In the genomic region with DNA sequence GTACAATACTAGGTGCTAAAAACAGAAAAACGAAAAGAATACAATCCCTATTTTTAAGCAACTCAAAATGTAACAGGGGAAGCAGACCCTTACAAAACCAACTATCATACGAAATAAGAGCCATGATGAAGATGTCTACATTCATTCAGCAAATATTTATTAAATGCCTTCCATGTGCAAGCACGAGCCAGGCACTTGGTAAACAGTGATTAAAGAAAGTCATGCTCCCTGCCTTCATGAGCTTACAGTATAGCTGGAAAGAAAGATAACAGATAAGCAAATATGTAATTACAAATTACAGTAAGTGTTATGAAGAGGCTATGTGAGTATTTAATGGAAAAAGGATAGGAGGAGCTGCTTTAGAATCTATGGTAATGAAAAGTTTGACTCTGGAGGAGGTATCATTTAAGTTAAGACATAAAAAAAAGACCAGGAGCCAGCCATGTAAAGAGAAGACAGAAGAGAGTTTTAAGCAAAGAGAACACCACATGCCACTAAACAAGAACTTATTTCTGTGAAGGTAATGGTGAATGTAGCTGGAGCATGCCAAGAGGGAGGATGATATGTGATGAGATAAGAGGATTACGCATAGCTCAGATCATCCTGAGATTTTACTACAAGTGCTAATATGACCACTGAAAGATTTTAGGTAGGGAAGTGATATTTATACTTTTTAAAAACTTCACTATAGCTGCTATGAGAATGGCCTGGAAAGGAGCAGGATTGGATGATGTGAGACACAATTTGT, we compare ENCODE assay signal across 19 cellular contexts. TPM values are rescaled to one million over a fixed set of nuclear protein-coding genes. Genes with fewer than 3 reads are reported as not detected.
DNase-seq lines count a peak whose midpoint lies in the region; ATAC-seq and TF ChIP-seq lines count a peak whose summit lies in the region.
"Had no signal": no experiment of that assay in that cellular context is flagged by ENCODE, and none has a peak within 500 bp of the region (broad histone marks: within the 10 kb centered on the region; RNA-seq: fewer than 3 reads in every experiment).

No MANE protein-coding gene starts in this region.

- H3K27me3 Mint-ChIP-seq in CD4-positive, CD25-positive, alpha-beta regulatory T cell: no peaks in the 10 kb centered on the region
- H3K27me3 Mint-ChIP-seq: IgD-negative memory B cell had no signal

- no peak overlapping the region for H3K18ac ChIP-seq in mesenchymal stem cell (ENCODE audit: low read depth in 1 of 2, low read length in 2 of 2)

- H2AK5ac ChIP-seq in mesenchymal stem cell (ENCODE audit: low read length, severe bottlenecking): no peak overlapping the region

- no peak overlapping the region for H2AFZ ChIP-seq in mesenchymal stem cell (ENCODE audit: low read depth, low read length)

- H3K4me2 ChIP-seq in mesenchymal stem cell (ENCODE audit: low read length, poor library complexity, severe bottlenecking): no peak overlapping the region

- peak overlapping the region; percentile 47 for H3K9ac ChIP-seq in mesenchymal stem cell (ENCODE audit: low read length)

- no peak overlapping the region for H3K14ac ChIP-seq in mesenchymal stem cell (ENCODE audit: low read length in 2 of 2)

- H3K36me3 ChIP-seq in CD4-positive, CD25-positive, alpha-beta regulatory T cell (ENCODE audit: control insufficient read depth, insufficient read depth, low read length): peaks cover 51% of the 10 kb centered on the region
- peaks cover 16 to 70% of the 10 kb centered on the region in 2 experiments for H3K36me3 ChIP-seq in mesenchymal stem cell (ENCODE audit: control insufficient read depth in 1 of 2, insufficient read depth in 2 of 2, low read depth in 1 of 2, low read length in 2 of 2)

- no peak overlapping the region for H3K23ac ChIP-seq in mesenchymal stem cell (ENCODE audit: low read length in 2 of 2)

- ATAC-seq in CD4-positive, CD25-positive, alpha-beta regulatory T cell (ENCODE audit: low read depth in 2 of 2): no peak
- ATAC-seq in activated naive CD4-positive, alpha-beta T cell treated with anti-CD3 and anti-CD28 coated beads, Interleukin-2, amount 50 U/mL, for 72 hours: no peak

- no peak overlapping the region for H3K4me3 Mint-ChIP-seq in CD4-positive, CD25-positive, alpha-beta regulatory T cell
- H3K4me3 Mint-ChIP-seq: H9, IgD-negative memory B cell had no signal

- no peak for DNase-seq in CD4-positive, CD25-positive, alpha-beta regulatory T cell
- peak; percentile 53 for DNase-seq in D341Med (ENCODE audit: low spot score)
- no peak for DNase-seq in mesenchymal stem cell
- DNase-seq in activated naive CD4-positive, alpha-beta T cell treated with anti-CD3 and anti-CD28 coated beads, Interleukin-2, amount 50 U/mL, for 16 hours: no peak
- no peak for DNase-seq in lower leg skin (ENCODE audit: low spot score in 2 of 2)
- DNase-seq in activated naive CD4-positive, alpha-beta T cell treated with anti-CD3 and anti-CD28 coated beads, Interleukin-2, amount 50 U/mL, for 72 hours (ENCODE audit: low spot score in 2 of 2): no peak
- DNase-seq: ACHN, C1 segment of cervical spinal cord, DMS79 treated with DMSO at 0.1 percent for 48 hours, H9, Karpas-422, NCI-H1105, NCI-H1694, NCI-H510A, NCI-H748 treated with DMSO at 0.1 percent for 48 hours, OCI-M1, Right ventricle myocardium superior had no signal

- no peaks in the 10 kb centered on the region for H3K9me3 Mint-ChIP-seq in CD4-positive, CD25-positive, alpha-beta regulatory T cell
- H3K9me3 Mint-ChIP-seq in activated naive CD4-positive, alpha-beta T cell treated with anti-CD3 and anti-CD28 coated beads, Interleukin-2, amount 50 U/mL, for 72 hours: no peaks in the 10 kb centered on the region
- H3K9me3 Mint-ChIP-seq: H9, IgD-negative memory B cell had no signal

- no peaks in the 10 kb centered on the region for H3K4me1 ChIP-seq in CD4-positive, CD25-positive, alpha-beta regulatory T cell (ENCODE audit: control insufficient read depth, insufficient read depth, low read length, poor library complexity, severe bottlenecking)
- H3K4me1 ChIP-seq in mesenchymal stem cell (ENCODE audit: control insufficient read depth, insufficient read depth, low read depth, low read length): no peaks in the 10 kb centered on the region

- H4K8ac ChIP-seq in mesenchymal stem cell (ENCODE audit: low read length): no peak overlapping the region

- H3K36me3 Mint-ChIP-seq in CD4-positive, CD25-positive, alpha-beta regulatory T cell: peaks cover 16% of the 10 kb centered on the region
- peaks cover 0 to 6% of the 10 kb centered on the region in 2 donors for H3K36me3 Mint-ChIP-seq in activated naive CD4-positive, alpha-beta T cell treated with anti-CD3 and anti-CD28 coated beads, Interleukin-2, amount 50 U/mL, for 72 hours

- H3K27ac ChIP-seq in CD4-positive, CD25-positive, alpha-beta regulatory T cell (ENCODE audit: insufficient read depth, low read length, poor library complexity, severe bottlenecking): no peak overlapping the region
- peak overlapping the region; percentile 16 for H3K27ac ChIP-seq in VCaP
- H3K27ac ChIP-seq in mesenchymal stem cell (ENCODE audit: low read length, poor library complexity, severe bottlenecking): no peak overlapping the region

- no peak overlapping the region for H2BK15ac ChIP-seq in mesenchymal stem cell (ENCODE audit: low read depth, poor library complexity, severe bottlenecking)

- 97% methylated on average over 3 of the region's 4 CpGs for WGBS in mesenchymal stem cell
- 75 to 76% methylated on average over 4 of the region's 4 CpGs for WGBS in lower leg skin, 2 donors

- H3K79me1 ChIP-seq in mesenchymal stem cell (replicated peaks; ENCODE audit: low read length, poor library complexity, severe bottlenecking): peaks cover 4% of the 10 kb centered on the region

- TF ChIP-seq POLR2A in lower leg skin (IDR thresholded peaks at IDR 0.05): no peak

- H3K27ac Mint-ChIP-seq in CD4-positive, CD25-positive, alpha-beta regulatory T cell: peak overlapping the region in 2 of 3 donors; percentile 4 to 30
- H3K27ac Mint-ChIP-seq in activated naive CD4-positive, alpha-beta T cell treated with anti-CD3 and anti-CD28 coated beads, Interleukin-2, amount 50 U/mL, for 72 hours: no peak overlapping the region

- H3K9me3 ChIP-seq in CD4-positive, CD25-positive, alpha-beta regulatory T cell (ENCODE audit: control insufficient read depth in 2 of 2, low read length in 2 of 2): no peaks in the 10 kb centered on the region
- no peaks in the 10 kb centered on the region for H3K9me3 ChIP-seq in mesenchymal stem cell (ENCODE audit: control insufficient read depth, low read length)

- no peak overlapping the region for H4K91ac ChIP-seq in mesenchymal stem cell (ENCODE audit: low read length)

- no peak overlapping the region for H2BK120ac ChIP-seq in mesenchymal stem cell (ENCODE audit: low read depth, low read length)

- H3K4me3 ChIP-seq in CD4-positive, CD25-positive, alpha-beta regulatory T cell (ENCODE audit: low read depth, low read length): no peak overlapping the region
- H3K4me3 ChIP-seq in mesenchymal stem cell (ENCODE audit: insufficient read depth in 1 of 2, low read depth in 1 of 2, low read length in 2 of 2) (no peak overlapping the region), lower leg skin (ENCODE audit: low read depth, poor library complexity, severe bottlenecking) (no peak overlapping the region)

- TF ChIP-seq CTCF in VCaP (conservative IDR thresholded peaks at IDR 0.05): no peak
- TF ChIP-seq CTCF in lower leg skin (IDR thresholded peaks at IDR 0.05): no peak

- no peak overlapping the region for H2BK5ac ChIP-seq in mesenchymal stem cell (ENCODE audit: low read depth, low read length, poor library complexity, severe bottlenecking)

- no peak overlapping the region for H2BK12ac ChIP-seq in mesenchymal stem cell (ENCODE audit: low read length in 2 of 2)

- no peak overlapping the region for H3K4ac ChIP-seq in mesenchymal stem cell (ENCODE audit: low read depth in 1 of 2, low read length in 2 of 2)

- intact Hi-C loops in lower leg skin (cut with DNase I; ENCODE audit: low total_unique reads): no loop called here

- no peaks in the 10 kb centered on the region for H3K27me3 ChIP-seq in CD4-positive, CD25-positive, alpha-beta regulatory T cell (ENCODE audit: control insufficient read depth, insufficient read depth, low read length)
- H3K27me3 ChIP-seq in mesenchymal stem cell (ENCODE audit: control insufficient read depth in 1 of 2, insufficient read depth in 1 of 2, low read length in 2 of 2): no peaks in the 10 kb centered on the region

- H3K4me1 Mint-ChIP-seq in CD4-positive, CD25-positive, alpha-beta regulatory T cell: peaks cover 11 to 26% (median 15%) of the 10 kb centered on the region in 4 donors

RNA-seq across cellular contexts. Expression of a gene that starts 19.3 kb away (rescaled TPM):
- total RNA-seq in CD4-positive, CD25-positive, alpha-beta regulatory T cell: 216 TPM
- polyA plus RNA-seq in CD4-positive, CD25-positive, alpha-beta regulatory T cell: 1,000 to 10,000 TPM in 2 of 4 donors, 100 to 1,000 TPM in 2; 978 to 1,158 (median 1,005) TPM
- polyA plus RNA-seq in mesenchymal stem cell (2013, experiment 1 of 2): 986 TPM
- 1,021 TPM for polyA plus RNA-seq in mesenchymal stem cell (2013, experiment 2 of 2)
- 100 to 1,000 TPM in 3 of 4 donors, 10 to 100 TPM in 1; 90.2 to 517 (median 146) TPM for total RNA-seq in lower leg skin
- total RNA-seq in activated naive CD4-positive, alpha-beta T cell treated with anti-CD3 and anti-CD28 coated beads, Interleukin-2, amount 50 U/mL, for 72 hours: 100 to 1,000 TPM; 362 to 486 TPM

RNA-seq across cellular contexts. Expression of a gene that starts 21.7 kb away (rescaled TPM):
- total RNA-seq in CD4-positive, CD25-positive, alpha-beta regulatory T cell: 32.5 TPM
- polyA plus RNA-seq in CD4-positive, CD25-positive, alpha-beta regulatory T cell: 10 to 100 TPM; 34.4 to 45.5 (median 41.5) TPM
- 154 TPM for polyA plus RNA-seq in mesenchymal stem cell (2013, experiment 1 of 2)
- 164 TPM for polyA plus RNA-seq in mesenchymal stem cell (2013, experiment 2 of 2)
- 10 to 100 TPM; 32.5 to 59.8 (median 54.7) TPM for total RNA-seq in lower leg skin
- 100 to 1,000 TPM in 1 of 2 donors, 10 to 100 TPM in 1; 52.3 to 228 TPM for total RNA-seq in activated naive CD4-positive, alpha-beta T cell treated with anti-CD3 and anti-CD28 coated beads, Interleukin-2, amount 50 U/mL, for 72 hours

RNA-seq across cellular contexts. Expression of a gene that starts 57.0 kb away (rescaled TPM):
- total RNA-seq in CD4-positive, CD25-positive, alpha-beta regulatory T cell: 0.37 TPM
- polyA plus RNA-seq in CD4-positive, CD25-positive, alpha-beta regulatory T cell: not detected
- polyA plus RNA-seq in mesenchymal stem cell (2013, experiment 1 of 2): 353 TPM
- 326 TPM for polyA plus RNA-seq in mesenchymal stem cell (2013, experiment 2 of 2)
- 100 to 1,000 TPM in 1 of 4 donors, 10 to 100 TPM in 3; 42.2 to 132 (median 55.0) TPM for total RNA-seq in lower leg skin
- total RNA-seq in activated naive CD4-positive, alpha-beta T cell treated with anti-CD3 and anti-CD28 coated beads, Interleukin-2, amount 50 U/mL, for 72 hours: under 1 TPM in 1 of 2 donors, not detected in 1; 0.06 TPM
- polyA plus RNA-seq: IgD-negative memory B cell had no signal

Comparison
In these comparisons a context has a peak if more than half of its experiments do, and no peak if none do; other contexts are left out.
1. H3K27ac Mint-ChIP-seq: peak in CD4-positive, CD25-positive, alpha-beta regulatory T cell (2 of 3); none in activated naive CD4-positive, alpha-beta T cell treated with anti-CD3 and anti-CD28 coated beads, Interleukin-2, amount 50 U/mL, for 72 hours (0 of 2).
2. RNA of a gene that starts 57.0 kb away (total RNA-seq): 42.2 to 132 TPM in lower leg skin; 0.37 TPM in CD4-positive, CD25-positive, alpha-beta regulatory T cell (single experiment) and 0.06 TPM in activated naive CD4-positive, alpha-beta T cell treated with anti-CD3 and anti-CD28 coated beads, Interleukin-2, amount 50 U/mL, for 72 hours; every median in the first group is over 10 times any median in the second.